In the genomic region with DNA sequence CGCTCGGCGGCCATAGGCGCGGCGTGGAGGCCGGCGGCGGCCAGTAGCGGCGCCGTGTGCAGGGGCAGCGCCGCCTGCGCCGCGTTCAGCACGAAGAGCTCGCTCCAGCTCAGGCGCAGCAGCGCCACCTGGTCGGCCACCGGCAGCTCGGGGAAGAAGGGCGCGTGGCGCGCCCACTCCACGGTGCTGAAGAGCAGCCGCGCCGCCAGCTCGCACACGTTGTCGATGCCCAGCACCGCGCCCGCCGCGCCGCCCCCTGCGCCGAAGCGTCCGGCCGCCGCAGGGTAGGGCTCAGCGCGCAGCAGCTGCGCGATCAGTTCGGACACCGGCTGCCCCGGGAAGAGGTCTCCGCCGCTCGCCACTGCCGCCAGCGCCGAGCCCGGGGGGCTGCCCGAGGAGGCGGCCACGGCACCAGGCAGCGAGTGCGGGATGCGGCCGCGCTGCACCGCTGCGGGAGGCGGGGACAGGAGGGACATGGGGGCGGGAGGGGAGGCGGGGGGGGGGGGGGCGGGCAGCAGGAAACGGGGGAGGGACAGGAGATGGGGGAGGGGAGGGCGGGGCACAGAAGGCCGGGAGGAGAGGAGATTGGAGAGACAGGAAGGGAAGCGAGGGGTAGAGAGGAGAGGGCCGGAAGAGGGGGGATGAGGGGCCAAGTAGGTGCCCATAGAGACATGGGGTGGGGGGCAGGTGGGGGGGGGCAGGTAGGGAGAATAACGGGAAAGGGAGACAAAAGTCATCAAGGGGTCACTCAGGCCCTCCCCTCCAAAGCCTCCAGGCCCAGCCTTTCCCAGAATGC, we compare ENCODE assay signal across 8 cellular contexts. TPM values are rescaled to one million over a fixed set of nuclear protein-coding genes. Genes with fewer than 3 reads are reported as not detected.
A peak's percentile ranks its signal among the peaks of the same experiment; 100 is the strongest.
DNase-seq lines count a peak whose midpoint lies in the region; ATAC-seq lines count a peak whose summit lies in the region.

No MANE protein-coding gene starts in this region.

- H3K27ac Mint-ChIP-seq in activated CD8-positive, alpha-beta T cell treated with anti-CD3 and anti-CD28 coated beads, Interleukin-2, amount 10 ng/mL, durations not matched to agents 7 days and 5 days, result no peak overlapping the region
- no peak overlapping the region for H3K27ac Mint-ChIP-seq in memory B cell

- in situ Hi-C loops in G401 (cut with HindIII; ENCODE audit: low sequenced_read_pairs), result no loop called here

- peaks cover 12% of the 10 kb centered on the region for H3K4me1 Mint-ChIP-seq in activated CD8-positive, alpha-beta T cell treated with anti-CD3 and anti-CD28 coated beads, Interleukin-2, amount 10 ng/mL, durations not matched to agents 7 days and 5 days (ENCODE audit: low read depth)
- peaks cover 2% of the 10 kb centered on the region for H3K4me1 Mint-ChIP-seq in memory B cell

- peaks cover 8% of the 10 kb centered on the region for H3K36me3 Mint-ChIP-seq in activated CD8-positive, alpha-beta T cell treated with anti-CD3 and anti-CD28 coated beads, Interleukin-2, amount 10 ng/mL, durations not matched to agents 7 days and 5 days (ENCODE audit: low read depth)
- H3K36me3 Mint-ChIP-seq in memory B cell, result peaks cover 2% of the 10 kb centered on the region

- peak; percentile 77 for DNase-seq in G401 (ENCODE audit: low spot score)
- peak; percentile 45 for DNase-seq in NCI-H460 (ENCODE audit: extremely low read depth, low read depth)
- DNase-seq in activated CD8-positive, alpha-beta T cell treated with anti-CD3 and anti-CD28 coated beads, Interleukin-2, amount 10 ng/mL, durations not matched to agents 7 days and 5 days, result peak; percentile 82
- peak; percentile 64 for DNase-seq in effector CD4-positive, alpha-beta T cell
- DNase-seq in memory B cell (ENCODE audit: low spot score in 2 of 2), result peak; percentile 61 to 72
- peak; percentile 43 for DNase-seq in stimulated activated CD8-positive, alpha-beta memory T cell treated with anti-CD3 and anti-CD28 coated beads, Interleukin-12 subunit alpha, Interleukin-12 subunit beta, amount 100 ng/mL, for 24 hours (ENCODE audit: extremely low read depth)
- no peak for DNase-seq in DMS 273 treated with DMSO at 0.1 percent for 48 hours (lab: John Stamatoyannopoulos, UW)

- H3K27me3 Mint-ChIP-seq in activated CD8-positive, alpha-beta T cell treated with anti-CD3 and anti-CD28 coated beads, Interleukin-2, amount 10 ng/mL, durations not matched to agents 7 days and 5 days (ENCODE audit: low read depth), result no peaks in the 10 kb centered on the region
- H3K27me3 Mint-ChIP-seq in memory B cell, result no peaks in the 10 kb centered on the region

- POLR2A ChIA-PET in activated CD8-positive, alpha-beta T cell treated with anti-CD3 and anti-CD28 coated beads, Interleukin-2, amount 10 ng/mL, durations not matched to agents 7 days and 5 days (lab: Charles Lee), result interaction anchor here (0.8 to 2.0 kb wide), 7 partner anchors 9 to 159 kb away, joined by 3 to 14 read pairs (median 4); partner anchors contain the start of genes BABAM1, OCEL1 and USE1

- no peaks in the 10 kb centered on the region for H3K9me3 Mint-ChIP-seq in activated CD8-positive, alpha-beta T cell treated with anti-CD3 and anti-CD28 coated beads, Interleukin-2, amount 10 ng/mL, durations not matched to agents 7 days and 5 days (ENCODE audit: insufficient read depth)
- no peaks in the 10 kb centered on the region for H3K9me3 Mint-ChIP-seq in memory B cell

- peak overlapping the region; percentile 81 for H3K4me3 Mint-ChIP-seq in activated CD8-positive, alpha-beta T cell treated with anti-CD3 and anti-CD28 coated beads, Interleukin-2, amount 10 ng/mL, durations not matched to agents 7 days and 5 days
- H3K4me3 Mint-ChIP-seq in memory B cell, result peak overlapping the region; percentile 60

- ATAC-seq in HG02642 (IDR thresholded peaks at IDR 0.05; ENCODE audit: poor library complexity, unreplicated experiment) (peak; percentile 70), memory B cell (ENCODE audit: low read depth) (peak; percentile 92)
- peak; percentile 96 for ATAC-seq in activated CD8-positive, alpha-beta T cell treated with anti-CD3 and anti-CD28 coated beads, Interleukin-2, amount 10 ng/mL, durations not matched to agents 7 days and 5 days

- CTCF ChIA-PET in activated CD8-positive, alpha-beta T cell treated with anti-CD3 and anti-CD28 coated beads, Interleukin-2, amount 10 ng/mL, durations not matched to agents 7 days and 5 days (lab: Charles Lee), result interaction anchor here (0.7 to 4.4 kb wide), 15 partner anchors 10 to 169 kb away, joined by 3 to 16 read pairs (median 4); partner anchors contain the start of genes BABAM1 and OCEL1

RNA-seq across cellular contexts. Expression of gene OCEL1, which starts 9.8 kb away (rescaled TPM):
- total RNA-seq in G401 (2014; rRNA removed; shearing (Covaris generic)), result 14.8 and 21.7 TPM in 2 replicates
- total RNA-seq in NCI-H460 (2014; rRNA removed; shearing (Covaris generic)), result 3.7 and 3.8 TPM in 2 replicates
- 1.6 and 3.9 TPM in 2 replicates for polyA plus RNA-seq in NCI-H460 (2014; cell fraction: nucleus; rRNA removed)
- total RNA-seq in activated CD8-positive, alpha-beta T cell treated with anti-CD3 and anti-CD28 coated beads, Interleukin-2, amount 10 ng/mL, durations not matched to agents 7 days and 5 days, result 10 to 100 TPM; 24.3 to 28.3 TPM

RNA-seq across cellular contexts. Expression of gene NR2F6, which starts 9.9 kb away (rescaled TPM):
- 232 and 271 TPM in 2 replicates for total RNA-seq in G401 (2014; rRNA removed; shearing (Covaris generic))
- 38.1 and 46.6 TPM in 2 replicates for total RNA-seq in NCI-H460 (2014; rRNA removed; shearing (Covaris generic))
- 118 and 136 TPM in 2 replicates for polyA plus RNA-seq in NCI-H460 (2014; cell fraction: nucleus; rRNA removed)
- total RNA-seq in activated CD8-positive, alpha-beta T cell treated with anti-CD3 and anti-CD28 coated beads, Interleukin-2, amount 10 ng/mL, durations not matched to agents 7 days and 5 days, result 1 to 10 TPM; 4.1 to 4.3 TPM

RNA-seq across cellular contexts. Expression of gene USE1, which starts 20.7 kb away (rescaled TPM):
- 22.0 and 29.7 TPM in 2 replicates for total RNA-seq in G401 (2014; rRNA removed; shearing (Covaris generic))
- total RNA-seq in NCI-H460 (2014; rRNA removed; shearing (Covaris generic)), result 25.1 and 28.9 TPM in 2 replicates
- polyA plus RNA-seq in NCI-H460 (2014; cell fraction: nucleus; rRNA removed), result 11.7 and 14.3 TPM in 2 replicates
- total RNA-seq in activated CD8-positive, alpha-beta T cell treated with anti-CD3 and anti-CD28 coated beads, Interleukin-2, amount 10 ng/mL, durations not matched to agents 7 days and 5 days, result 10 to 100 TPM; 26.5 to 27.9 TPM

RNA-seq across cellular contexts. Expression of gene USHBP1, which starts 28.7 kb away (rescaled TPM):
- 0.41 and 4.9 TPM in 2 replicates for total RNA-seq in G401 (2014; rRNA removed; shearing (Covaris generic))
- total RNA-seq in NCI-H460 (2014; rRNA removed; shearing (Covaris generic)), result not detected in 2 replicates
- not detected in 2 replicates for polyA plus RNA-seq in NCI-H460 (2014; cell fraction: nucleus; rRNA removed)
- total RNA-seq in activated CD8-positive, alpha-beta T cell treated with anti-CD3 and anti-CD28 coated beads, Interleukin-2, amount 10 ng/mL, durations not matched to agents 7 days and 5 days, result not detected

RNA-seq across cellular contexts. Expression of gene BABAM1, which starts 31.4 kb away (rescaled TPM):
- total RNA-seq in G401 (2014; rRNA removed; shearing (Covaris generic)), result 166 and 237 TPM in 2 replicates
- 71.1 and 74.3 TPM in 2 replicates for total RNA-seq in NCI-H460 (2014; rRNA removed; shearing (Covaris generic))
- polyA plus RNA-seq in NCI-H460 (2014; cell fraction: nucleus; rRNA removed), result 109 and 134 TPM in 2 replicates
- 100 to 1,000 TPM; 116 to 117 TPM for total RNA-seq in activated CD8-positive, alpha-beta T cell treated with anti-CD3 and anti-CD28 coated beads, Interleukin-2, amount 10 ng/mL, durations not matched to agents 7 days and 5 days
